ENCODE assay signal across 18 cellular contexts in genomic region chr21:45382698-45383000, GRCh38.
"Had no signal": no experiment of that assay in that cellular context is flagged by ENCODE, and none has a peak within 500 bp of the region (broad histone marks: within the 10 kb centered on the region; RNA-seq: fewer than 3 reads in every experiment).

No MANE protein-coding gene starts in this region.

- H3K4me3 Mint-ChIP-seq: activated CD4-positive, alpha-beta memory T cell treated with anti-CD3 and anti-CD28 coated beads, Interleukin-2, amount 10 ng/mL, durations not matched to agents 7 days and 5 days; activated CD4-positive, alpha-beta T cell treated with anti-CD3 and anti-CD28 coated beads for 36 hours; activated naive CD8-positive, alpha-beta T cell; activated T-cell treated with anti-CD3 and anti-CD28 coated beads, Interleukin-2, amount 50 U/mL, for 24 hours; naive thymus-derived CD8-positive, alpha-beta T cell; stimulated activated effector memory CD8-positive, alpha-beta T cell treated with anti-CD3 and anti-CD28 coated beads, Interleukin-12 subunit alpha, Interleukin-12 subunit beta, amount 100 ng/mL, for 72 hours had no signal

- H3K4me1 ChIP-seq: prostate gland had no signal

- H3K27ac ChIP-seq: body of pancreas, coronary artery, esophagus squamous epithelium, prostate gland, sigmoid colon, WERI-Rb-1 had no signal

- H3K4me3 ChIP-seq: body of pancreas, coronary artery, esophagus squamous epithelium, prostate gland, sigmoid colon had no signal

- H3K36me3 ChIP-seq: esophagus squamous epithelium, prostate gland, sigmoid colon, WERI-Rb-1 had no signal

- H3K27me3 ChIP-seq: body of pancreas, sigmoid colon had no signal

- H3K4me1 Mint-ChIP-seq: activated CD4-positive, alpha-beta memory T cell treated with anti-CD3 and anti-CD28 coated beads, Interleukin-2, amount 10 ng/mL, durations not matched to agents 7 days and 5 days; activated CD4-positive, alpha-beta T cell treated with anti-CD3 and anti-CD28 coated beads for 36 hours; stimulated activated effector memory CD8-positive, alpha-beta T cell treated with anti-CD3 and anti-CD28 coated beads, Interleukin-12 subunit alpha, Interleukin-12 subunit beta, amount 100 ng/mL, for 72 hours had no signal

- H3K9me3 Mint-ChIP-seq: activated CD4-positive, alpha-beta memory T cell treated with anti-CD3 and anti-CD28 coated beads, Interleukin-2, amount 10 ng/mL, durations not matched to agents 7 days and 5 days; activated T-cell treated with anti-CD3 and anti-CD28 coated beads, Interleukin-2, amount 50 U/mL, for 24 hours; stimulated activated effector memory CD8-positive, alpha-beta T cell treated with anti-CD3 and anti-CD28 coated beads, Interleukin-12 subunit alpha, Interleukin-12 subunit beta, amount 100 ng/mL, for 72 hours had no signal

- H3K27ac Mint-ChIP-seq: activated CD4-positive, alpha-beta memory T cell treated with anti-CD3 and anti-CD28 coated beads, Interleukin-2, amount 10 ng/mL, durations not matched to agents 7 days and 5 days; activated CD4-positive, alpha-beta T cell treated with anti-CD3 and anti-CD28 coated beads for 36 hours; activated naive CD8-positive, alpha-beta T cell; activated T-cell treated with anti-CD3 and anti-CD28 coated beads, Interleukin-2, amount 50 U/mL, for 24 hours; stimulated activated effector memory CD8-positive, alpha-beta T cell treated with anti-CD3 and anti-CD28 coated beads, Interleukin-12 subunit alpha, Interleukin-12 subunit beta, amount 100 ng/mL, for 72 hours had no signal

- H3K9me3 ChIP-seq: body of pancreas, esophagus squamous epithelium, prostate gland, sigmoid colon had no signal

- ATAC-seq: activated CD4-positive, alpha-beta T cell treated with anti-CD3 and anti-CD28 coated beads for 36 hours; body of pancreas; naive thymus-derived CD8-positive, alpha-beta T cell; stimulated activated effector memory CD8-positive, alpha-beta T cell treated with anti-CD3 and anti-CD28 coated beads, Interleukin-12 subunit alpha, Interleukin-12 subunit beta, amount 100 ng/mL, for 72 hours had no signal

- H3K36me3 Mint-ChIP-seq: activated naive CD8-positive, alpha-beta T cell; naive thymus-derived CD8-positive, alpha-beta T cell; stimulated activated effector memory CD8-positive, alpha-beta T cell treated with anti-CD3 and anti-CD28 coated beads, Interleukin-12 subunit alpha, Interleukin-12 subunit beta, amount 100 ng/mL, for 72 hours had no signal

- DNase-seq: activated CD4-positive, alpha-beta memory T cell treated with anti-CD3 and anti-CD28 coated beads, Interleukin-2, amount 10 ng/mL, durations not matched to agents 7 days and 5 days; activated CD4-positive, alpha-beta T cell treated with anti-CD3 and anti-CD28 coated beads for 36 hours; activated T-cell treated with anti-CD3 and anti-CD28 coated beads, Interleukin-2, amount 50 U/mL, for 24 hours; amniotic stem cell; central memory CD4-positive, alpha-beta T cell; effector CD8-positive, alpha-beta T cell; esophagus squamous epithelium; mammary epithelial cell; occipital lobe; stimulated activated CD4-positive, alpha-beta T cell treated with anti-CD3 and anti-CD28 coated beads, Interleukin-2, amount 100 ng/mL, for 24 hours; WERI-Rb-1 had no signal
